In the genomic region with DNA sequence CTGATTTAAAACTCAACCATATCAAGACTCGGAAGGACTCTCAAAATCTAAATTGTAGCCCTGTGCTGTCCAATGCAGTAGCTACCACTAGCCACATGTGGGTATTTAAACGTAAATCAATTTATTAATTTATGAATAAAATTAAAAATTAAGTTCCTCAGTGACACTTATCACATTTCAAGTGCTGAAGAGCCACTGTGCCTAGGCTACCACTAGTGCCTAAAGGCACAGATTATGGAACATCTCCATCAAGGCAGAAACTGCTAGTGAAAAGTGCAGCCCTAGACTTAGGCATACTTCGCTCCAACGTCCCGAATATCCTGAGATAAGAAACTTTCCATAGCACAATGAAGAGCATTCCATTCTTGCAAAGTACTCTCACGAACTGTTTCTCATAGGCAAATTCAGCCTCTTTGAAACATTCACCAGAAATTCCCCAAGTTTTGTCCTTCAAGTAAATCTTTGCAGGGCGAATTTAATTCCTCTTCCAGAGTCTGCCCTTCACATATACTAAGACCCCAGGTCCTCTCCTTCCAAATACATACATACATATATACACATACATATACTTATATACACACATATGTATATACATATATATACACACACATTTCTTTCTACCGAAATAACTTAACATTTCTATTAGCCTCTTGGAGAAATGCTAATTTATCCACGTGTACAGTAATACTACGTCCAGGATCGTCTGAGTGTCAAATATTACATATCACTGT, we compare ENCODE assay signal across 8 cellular contexts. TPM values are rescaled to one million over a fixed set of nuclear protein-coding genes. Genes with fewer than 3 reads are reported as not detected.
DNase-seq lines count a peak whose midpoint lies in the region; ATAC-seq and TF ChIP-seq lines count a peak whose summit lies in the region.

No MANE protein-coding gene starts in this region.

- CTCF ChIA-PET in SK-N-SH (lab: Yijun Ruan, JAX): no interaction called here

- H3F3A ChIP-seq in SK-N-SH (replicated peaks; ENCODE audit: insufficient read depth): peaks cover 7% of the 10 kb centered on the region

- H3K4me2 ChIP-seq in SK-N-SH: peak overlapping the region; percentile 88

- POLR2A ChIA-PET in SK-N-SH (lab: Yijun Ruan, JAX): interaction anchor here (0.8 kb wide), 1 partner anchor 10 kb away, joined by 4 read pairs; no protein-coding TSS in a partner anchor
- POLR2A ChIA-PET in activated naive CD8-positive, alpha-beta T cell treated with anti-CD3 and anti-CD28 coated beads, Interleukin-2, amount 10 ng/mL, durations not matched to agents 7 days and 5 days (lab: Charles Lee): interaction anchor here (1.0 to 2.2 kb wide), 5 partner anchors 9 to 721 kb away, joined by 3 to 13 read pairs (median 4); a partner anchor contains a TSS

- H3K27me3 ChIP-seq in SK-N-SH (ENCODE audit: insufficient read depth) (no peaks in the 10 kb centered on the region), stomach smooth muscle (ENCODE audit: control insufficient read depth in 1 of 2, insufficient read depth in 2 of 2, low read length in 2 of 2) (no peaks in the 10 kb centered on the region)

- no peaks in the 10 kb centered on the region for H3K9me3 Mint-ChIP-seq in activated naive CD8-positive, alpha-beta T cell treated with anti-CD3 and anti-CD28 coated beads, Interleukin-2, amount 10 ng/mL, durations not matched to agents 7 days and 5 days
- H3K9me3 Mint-ChIP-seq in immature natural killer cell: no peaks in the 10 kb centered on the region

- DNase-seq in SK-N-SH (no peak), immature natural killer cell (no peak), retina (no peak), DMS153 (lab: John Stamatoyannopoulos, UW) (no peak)
- no peak for DNase-seq in activated naive CD8-positive, alpha-beta T cell treated with anti-CD3 and anti-CD28 coated beads, Interleukin-2, amount 10 ng/mL, durations not matched to agents 7 days and 5 days

- H3K27me3 Mint-ChIP-seq in activated naive CD8-positive, alpha-beta T cell treated with anti-CD3 and anti-CD28 coated beads, Interleukin-2, amount 10 ng/mL, durations not matched to agents 7 days and 5 days: no peaks in the 10 kb centered on the region
- H3K27me3 Mint-ChIP-seq in immature natural killer cell (ENCODE audit: low read depth in 3 of 3): peaks cover 5 to 15% (median 15%) of the 10 kb centered on the region in 3 donors

- 56% methylated on average over 11 of the region's 11 CpGs for WGBS in SK-N-SH (ENCODE audit: low lambda C conversion rate)

- no peak for TF ChIP-seq RAD21 in SK-N-SH (IDR thresholded peaks at IDR 0.05; ENCODE audit: low read length)

- H3K27ac Mint-ChIP-seq in activated naive CD8-positive, alpha-beta T cell treated with anti-CD3 and anti-CD28 coated beads, Interleukin-2, amount 10 ng/mL, durations not matched to agents 7 days and 5 days: peak overlapping the region; percentile 97
- H3K27ac Mint-ChIP-seq in immature natural killer cell: peak overlapping the region; percentile 93 to 99 (median 98)

- H3K4me3 ChIP-seq in SK-N-SH (ENCODE audit: low read depth in 2 of 2, low read length in 1 of 2) (peak overlapping the region; percentile 67 to 80), stomach smooth muscle (ENCODE audit: low read length in 2 of 2) (peak overlapping the region; percentile 83 to 84)

- H3K4me1 ChIP-seq in SK-N-SH (ENCODE audit: control insufficient read depth in 1 of 2, insufficient read depth in 2 of 2, low read depth in 1 of 2, low read length in 1 of 2) (peaks cover 2 to 5% of the 10 kb centered on the region in 2 experiments; a peak in 2 of 4 replicates), stomach smooth muscle (ENCODE audit: control insufficient read depth, insufficient read depth, low read length) (peaks cover 3% of the 10 kb centered on the region)

- H3K9me2 ChIP-seq in SK-N-SH: no peaks in the 10 kb centered on the region

- no peak for TF ChIP-seq EP300 in SK-N-SH (IDR thresholded peaks at IDR 0.05; ENCODE audit: borderline replicate concordance in 1 of 2, low read depth in 1 of 2, low read length in 1 of 2)

- H3K36me3 Mint-ChIP-seq in activated naive CD8-positive, alpha-beta T cell treated with anti-CD3 and anti-CD28 coated beads, Interleukin-2, amount 10 ng/mL, durations not matched to agents 7 days and 5 days: peaks cover 1% of the 10 kb centered on the region
- no peaks in the 10 kb centered on the region for H3K36me3 Mint-ChIP-seq in immature natural killer cell

- no peaks in the 10 kb centered on the region for H4K20me1 ChIP-seq in SK-N-SH (ENCODE audit: insufficient read depth)

- no peaks in the 10 kb centered on the region for H3K9me3 ChIP-seq in SK-N-SH
- no peaks in the 10 kb centered on the region for H3K9me3 ChIP-seq in stomach smooth muscle (ENCODE audit: control insufficient read depth in 2 of 2, low read length in 2 of 2)

- peak overlapping the region; percentile 97 for H3K9ac ChIP-seq in SK-N-SH
- H3K9ac ChIP-seq in stomach smooth muscle (ENCODE audit: low read length in 2 of 2): peak overlapping the region; percentile 87 to 95

- peak overlapping the region; percentile 82 for H2AFZ ChIP-seq in SK-N-SH (ENCODE audit: low read depth)

- H3K27ac ChIP-seq in SK-N-SH (ENCODE audit: low read depth in 2 of 2, low read length in 1 of 2): peak overlapping the region; percentile 94 to 98
- peak overlapping the region; percentile 92 for H3K27ac ChIP-seq in stomach smooth muscle (ENCODE audit: low read length)

- H3K4me1 Mint-ChIP-seq in activated naive CD8-positive, alpha-beta T cell treated with anti-CD3 and anti-CD28 coated beads, Interleukin-2, amount 10 ng/mL, durations not matched to agents 7 days and 5 days: peaks cover 23% of the 10 kb centered on the region
- H3K4me1 Mint-ChIP-seq in immature natural killer cell: peaks cover 20 to 27% of the 10 kb centered on the region in 2 donors

- ATAC-seq in SK-N-SH treated with all-trans-retinoic acid at 6 μM for 48 hours (no peak), HG02642 (IDR thresholded peaks at IDR 0.05; ENCODE audit: poor library complexity, unreplicated experiment) (no peak)
- no peak for ATAC-seq in activated naive CD8-positive, alpha-beta T cell treated with anti-CD3 and anti-CD28 coated beads, Interleukin-2, amount 10 ng/mL, durations not matched to agents 7 days and 5 days (ENCODE audit: low read depth)

- peaks cover 20% of the 10 kb centered on the region; the same call in 1 of the 2 replicates for H3K79me2 ChIP-seq in SK-N-SH (ENCODE audit: insufficient read depth)

- no peak for TF ChIP-seq CTCF in SK-N-SH (IDR thresholded peaks at IDR 0.05)

- H3K36me3 ChIP-seq in SK-N-SH (replicated peaks in 1 of 2; ENCODE audit: control insufficient read depth in 1 of 2, insufficient read depth in 2 of 2, low read length in 1 of 2) (no peaks in the 10 kb centered on the region), stomach smooth muscle (ENCODE audit: control insufficient read depth in 2 of 2, insufficient read depth in 2 of 2, low read length in 2 of 2) (no peaks in the 10 kb centered on the region)

- H3K4me3 Mint-ChIP-seq in activated naive CD8-positive, alpha-beta T cell treated with anti-CD3 and anti-CD28 coated beads, Interleukin-2, amount 10 ng/mL, durations not matched to agents 7 days and 5 days: peak overlapping the region; percentile 99
- peak overlapping the region; percentile 95 to 100 (median 100) for H3K4me3 Mint-ChIP-seq in immature natural killer cell

TF ChIP-seq in SK-N-SH, 30 proteins besides CTCF, POLR2A, EP300 and RAD21:
- TF ChIP-seq RXRA (IDR thresholded peaks at IDR 0.05; ENCODE audit: borderline replicate concordance, low read depth) (no peak), JUND (IDR thresholded peaks at IDR 0.05) (no peak), FOSL2 (IDR thresholded peaks at IDR 0.05; ENCODE audit: borderline replicate concordance, low read depth) (no peak), ELF1 (IDR thresholded peaks at IDR 0.05) (no peak)
- TF ChIP-seq, protein P1, sequence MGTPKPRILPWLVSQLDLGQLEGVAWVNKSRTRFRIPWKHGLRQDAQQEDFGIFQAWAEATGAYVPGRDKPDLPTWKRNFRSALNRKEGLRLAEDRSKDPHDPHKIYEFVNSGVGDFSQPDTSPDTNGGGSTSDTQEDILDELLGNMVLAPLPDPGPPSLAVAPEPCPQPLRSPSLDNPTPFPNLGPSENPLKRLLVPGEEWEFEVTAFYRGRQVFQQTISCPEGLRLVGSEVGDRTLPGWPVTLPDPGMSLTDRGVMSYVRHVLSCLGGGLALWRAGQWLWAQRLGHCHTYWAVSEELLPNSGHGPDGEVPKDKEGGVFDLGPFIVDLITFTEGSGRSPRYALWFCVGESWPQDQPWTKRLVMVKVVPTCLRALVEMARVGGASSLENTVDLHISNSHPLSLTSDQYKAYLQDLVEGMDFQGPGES (IDR thresholded peaks at IDR 0.05; ENCODE audit: low read depth, low read length): no peak

TF ChIP-seq in SK-N-SH treated with all-trans-retinoic acid at 6 μM for 48 hours, 23 proteins besides CTCF, POLR2A, EP300 and RAD21 (continues in another document):
- TF ChIP-seq TCF4 (CRISPR knock-in tag; IDR thresholded peaks at IDR 0.05; ENCODE audit: borderline replicate concordance) (no peak), TOX (CRISPR knock-in tag; IDR thresholded peaks at IDR 0.05; ENCODE audit: borderline replicate concordance) (no peak), SNAI2 (CRISPR knock-in tag; IDR thresholded peaks at IDR 0.05) (no peak), ZNF565 (CRISPR knock-in tag; conservative IDR thresholded peaks at IDR 0.05; ENCODE audit: low read depth) (no peak)

RNA-seq across cellular contexts. Expression of a gene that starts 1.3 kb away (rescaled TPM):
- polyA plus RNA-seq in SK-N-SH (2012; rRNA removed): 10.9 and 16.6 TPM in 2 replicates
- 10.2 and 11.3 TPM in 2 replicates for polyA plus RNA-seq in SK-N-SH (2012; cell fraction: cytosol; rRNA removed)
- 15.3 and 20.3 TPM in 2 replicates for polyA plus RNA-seq in SK-N-SH (2012; cell fraction: nucleus; rRNA removed)
- 10 to 100 TPM; 10.1 to 11.6 TPM for total RNA-seq in activated naive CD8-positive, alpha-beta T cell treated with anti-CD3 and anti-CD28 coated beads, Interleukin-2, amount 10 ng/mL, durations not matched to agents 7 days and 5 days
- polyA plus RNA-seq in immature natural killer cell: 10 to 100 TPM in 1 of 3 donors, 1 to 10 TPM in 2; 3.4 to 12.5 (median 8.8) TPM

RNA-seq across cellular contexts. Expression of a gene that starts 48.3 kb away (rescaled TPM):
- polyA plus RNA-seq in SK-N-SH (2012; rRNA removed) (3.5 and 4.4 TPM in 2 replicates), immature natural killer cell (10 to 100 TPM in 1 of 3 donors, 1 to 10 TPM in 2; 2.6 to 11.8 (median 4.4) TPM)
- polyA plus RNA-seq in SK-N-SH (2012; cell fraction: cytosol; rRNA removed): 4.3 and 4.5 TPM in 2 replicates
- 8.7 and 11.6 TPM in 2 replicates for polyA plus RNA-seq in SK-N-SH (2012; cell fraction: nucleus; rRNA removed)
- total RNA-seq in activated naive CD8-positive, alpha-beta T cell treated with anti-CD3 and anti-CD28 coated beads, Interleukin-2, amount 10 ng/mL, durations not matched to agents 7 days and 5 days: 1 to 10 TPM; 5.1 to 6.3 TPM
